ENCODE assay signal across 21 cellular contexts in genomic region chr21:41302976-41303375, GRCh38. TPM values are rescaled to one million over a fixed set of nuclear protein-coding genes. Genes with fewer than 3 reads are reported as not detected.
DNase-seq lines count a peak whose midpoint lies in the region; TF ChIP-seq lines count a peak whose summit lies in the region.
"Had no signal": no experiment of that assay in that cellular context is flagged by ENCODE, and none has a peak within 500 bp of the region (broad histone marks: within the 10 kb centered on the region; RNA-seq: fewer than 3 reads in every experiment).

No MANE protein-coding gene starts in this region.

- in situ Hi-C loops in SK-MEL-5 (cut with HindIII; ENCODE audit: low pct_unique_long_range_greater_than_20kb, low sequenced_read_pairs): no loop called here

- no peak for TF ChIP-seq CTCF in fibroblast of mammary gland (conservative IDR thresholded peaks at IDR 0.05; ENCODE audit: control insufficient read depth, insufficient read depth, low read depth, low read length)

- peak; percentile 1 for DNase-seq in ELR (ENCODE audit: low read depth)
- peak; percentile 30 for DNase-seq in SK-MEL-5 (ENCODE audit: low read depth, low spot score)
- peak; percentile 11 for DNase-seq in fibroblast of mammary gland (ENCODE audit: low read depth)
- DNase-seq in COLO668 (lab: John Stamatoyannopoulos, UW; ENCODE audit: unreplicated experiment): no peak
- DNase-seq in stimulated activated naive CD4-positive, alpha-beta T cell (lab: John Stamatoyannopoulos, UW): no peak
- DNase-seq in 8988T: no peak
- DNase-seq: ACHN; AML-193; BE2C; CD4-positive, alpha-beta T cell; CD8-positive, alpha-beta memory T cell; COR-L47; DMS153; DND-41; GDM1; GM23248; H7; HCEC 1CT had no signal

- H3K4me3 ChIP-seq in fibroblast of mammary gland (ENCODE audit: control insufficient read depth, low read depth, low read length): no peak overlapping the region
- H3K4me3 ChIP-seq: A549; BLaER1 treated with 17β-estradiol and CSF1 and Interleukin-3, amounts not matched to agents 10 nM and 100 nM; GM12878; GM23248 had no signal

RNA-seq across cellular contexts. Expression of gene FAM3B, which starts 13.6 kb away (rescaled TPM):
- total RNA-seq in SK-MEL-5 (2014; rRNA removed; shearing (Covaris generic)): not detected in 2 replicates
- 0.45 TPM in 1 of 2 replicates, not detected in the other for polyA plus RNA-seq in SK-MEL-5 (2015; cell fraction: cytosol; rRNA removed)
- not detected in 2 replicates for polyA plus RNA-seq in SK-MEL-5 (2015; cell fraction: nucleus; rRNA removed)
- total RNA-seq: CD4-positive, alpha-beta T cell; CD8-positive, alpha-beta memory T cell; GM12878; GM23248 had no signal
- polyA plus RNA-seq: A549; CD8-positive, alpha-beta memory T cell; GM23248 had no signal

RNA-seq across cellular contexts. Expression of gene MX2, which starts 58.9 kb away (rescaled TPM):
- not detected in 2 replicates for total RNA-seq in SK-MEL-5 (2014; rRNA removed; shearing (Covaris generic))
- polyA plus RNA-seq in SK-MEL-5 (2015; cell fraction: cytosol; rRNA removed): not detected in 2 replicates
- polyA plus RNA-seq in SK-MEL-5 (2015; cell fraction: nucleus; rRNA removed): not detected in 2 replicates
- polyA plus RNA-seq: A549 had no signal

Comparison
In these comparisons a context has a peak if more than half of its experiments do, and no peak if none do; other contexts are left out.
1. DNase-seq: peak in ELR (single experiment), SK-MEL-5 (single experiment) and fibroblast of mammary gland (single experiment); none in COLO668 (single experiment), stimulated activated naive CD4-positive, alpha-beta T cell (0 of 6) and 8988T (single experiment).